15 cellular contexts compared by ENCODE assay signal in genomic region chr20:4894981-4895381, GRCh38.
DNase-seq lines count a peak whose midpoint lies in the region; ATAC-seq and TF ChIP-seq lines count a peak whose summit lies in the region.
"Had no signal": no experiment of that assay in that cellular context is flagged by ENCODE, and none has a peak within 500 bp of the region (broad histone marks: within the 10 kb centered on the region; RNA-seq: fewer than 3 reads in every experiment).

No MANE protein-coding gene starts in this region.

- H3K4me3 ChIP-seq in OCI-LY1 (ENCODE audit: low read depth, low read length, poor library complexity, severe bottlenecking), result no peak overlapping the region
- no peak overlapping the region for H3K4me3 ChIP-seq in A673 (ENCODE audit: low read depth, low read length, poor library complexity, severe bottlenecking)
- H3K4me3 ChIP-seq: gastrocnemius medialis had no signal

- H4K20me1 ChIP-seq in OCI-LY1 (ENCODE audit: insufficient read depth, low read length), result no peaks in the 10 kb centered on the region

- H3K9me3 ChIP-seq in OCI-LY1 (ENCODE audit: low read length), result no peaks in the 10 kb centered on the region
- H3K9me3 ChIP-seq in A673 (ENCODE audit: low read depth, low read length, poor library complexity, severe bottlenecking), result no peaks in the 10 kb centered on the region
- H3K9me3 ChIP-seq: gastrocnemius medialis had no signal

- no peak for TF ChIP-seq CTCF in OCI-LY1 (IDR thresholded peaks at IDR 0.05; ENCODE audit: low read length)
- no peak for TF ChIP-seq CTCF in A673 (conservative IDR thresholded peaks at IDR 0.05; ENCODE audit: low read depth, low read length)

- H3K9me3 Mint-ChIP-seq in stimulated activated naive B cell treated with anti-CD40 and anti-IgM and Interleukin-4, amounts not matched to agents 10 μg/mL and 1 μg/mL and 100 μg/mL, for 72 hours, result no peaks in the 10 kb centered on the region
- no peaks in the 10 kb centered on the region for H3K9me3 Mint-ChIP-seq in activated T-helper 2 cell treated with anti-CD3 and anti-CD28 coated beads, Interferon-gamma antibody, Interleukin-2, Interleukin-4, amounts not matched to agents 10 μg/mL and 5 μg/mL and 100 μg/mL, durations not matched to agents 14 hours and 24 hours and 36 hours
- H3K9me3 Mint-ChIP-seq: stimulated activated naive CD8-positive, alpha-beta T cell treated with anti-CD3 and anti-CD28 coated beads, Interleukin-15, amount 100 ng/mL, for 72 hours had no signal

- H3K27me3 ChIP-seq in OCI-LY1 (ENCODE audit: insufficient read depth, low read length), result no peaks in the 10 kb centered on the region
- no peaks in the 10 kb centered on the region for H3K27me3 ChIP-seq in A673 (replicated peaks; ENCODE audit: insufficient read depth, low read depth, low read length, poor library complexity)
- H3K27me3 ChIP-seq: brain microvascular endothelial cell, gastrocnemius medialis had no signal

- H3K4me1 ChIP-seq in OCI-LY1 (ENCODE audit: insufficient read depth, low read length, severe bottlenecking) (peaks cover 34% of the 10 kb centered on the region), A673 (ENCODE audit: insufficient read depth, low read length, poor library complexity, severe bottlenecking) (no peaks in the 10 kb centered on the region)

- BruUV-seq in A673 (replicated peaks; lab: Mats Ljungman, UMichigan), result no TSS peak

- no peaks in the 10 kb centered on the region for H3F3A ChIP-seq in OCI-LY1 (ENCODE audit: insufficient read depth, low read length)

- H3K27ac ChIP-seq in OCI-LY1 (ENCODE audit: low read depth, low read length, poor library complexity, severe bottlenecking) (peak overlapping the region; percentile 60), A673 (ENCODE audit: low read depth, low read length, poor library complexity, severe bottlenecking) (no peak overlapping the region)
- H3K27ac ChIP-seq: 22Rv1, brain microvascular endothelial cell, gastrocnemius medialis had no signal

- H3K27ac Mint-ChIP-seq in stimulated activated naive B cell treated with anti-CD40 and anti-IgM and Interleukin-4, amounts not matched to agents 10 μg/mL and 1 μg/mL and 100 μg/mL, for 72 hours, result peak overlapping the region; percentile 68
- H3K27ac Mint-ChIP-seq in activated T-helper 2 cell treated with anti-CD3 and anti-CD28 coated beads, Interferon-gamma antibody, Interleukin-2, Interleukin-4, amounts not matched to agents 10 μg/mL and 5 μg/mL and 100 μg/mL, durations not matched to agents 14 hours and 24 hours and 36 hours, result no peak overlapping the region

- no peak overlapping the region; the same call in 1 of the 2 replicates for H3K9ac ChIP-seq in OCI-LY1 (ENCODE audit: low read length)

- H3K36me3 Mint-ChIP-seq in stimulated activated naive B cell treated with anti-CD40 and anti-IgM and Interleukin-4, amounts not matched to agents 10 μg/mL and 1 μg/mL and 100 μg/mL, for 72 hours, result peaks cover 55 to 74% of the 10 kb centered on the region in 2 donors
- H3K36me3 Mint-ChIP-seq in activated T-helper 2 cell treated with anti-CD3 and anti-CD28 coated beads, Interferon-gamma antibody, Interleukin-2, Interleukin-4, amounts not matched to agents 10 μg/mL and 5 μg/mL and 100 μg/mL, durations not matched to agents 14 hours and 24 hours and 36 hours (ENCODE audit: low read depth), result peaks cover 15% of the 10 kb centered on the region

- H3K36me3 ChIP-seq in OCI-LY1 (ENCODE audit: insufficient read depth, low read length) (peaks cover 68% of the 10 kb centered on the region), A673 (ENCODE audit: insufficient read depth, low read length, poor library complexity, severe bottlenecking) (no peaks in the 10 kb centered on the region)
- H3K36me3 ChIP-seq: brain microvascular endothelial cell, gastrocnemius medialis had no signal

- H3K4me1 Mint-ChIP-seq in stimulated activated naive B cell treated with anti-CD40 and anti-IgM and Interleukin-4, amounts not matched to agents 10 μg/mL and 1 μg/mL and 100 μg/mL, for 72 hours, result peaks cover 39 to 58% of the 10 kb centered on the region in 2 donors
- peaks cover 2% of the 10 kb centered on the region for H3K4me1 Mint-ChIP-seq in activated T-helper 2 cell treated with anti-CD3 and anti-CD28 coated beads, Interferon-gamma antibody, Interleukin-2, Interleukin-4, amounts not matched to agents 10 μg/mL and 5 μg/mL and 100 μg/mL, durations not matched to agents 14 hours and 24 hours and 36 hours (ENCODE audit: low read depth)

- no peak overlapping the region for H2AFZ ChIP-seq in OCI-LY1 (ENCODE audit: low read length)

- intact Hi-C loops in A673 (cut with micrococcal nuclease; ENCODE audit: unreplicated experiment), result no loop called here
- intact Hi-C loops in activated T-helper 2 cell treated with anti-CD3 and anti-CD28 coated beads, Interferon-gamma antibody, Interleukin-2, Interleukin-4, amounts not matched to agents 10 μg/mL and 5 μg/mL and 100 μg/mL, durations not matched to agents 14 hours and 24 hours and 36 hours (cut with micrococcal nuclease), result no loop called here

- CTCF ChIA-PET in A673 (lab: Charles Lee), result no interaction called here

- H3K4me3 Mint-ChIP-seq in stimulated activated naive B cell treated with anti-CD40 and anti-IgM and Interleukin-4, amounts not matched to agents 10 μg/mL and 1 μg/mL and 100 μg/mL, for 72 hours, result no peak overlapping the region
- no peak overlapping the region for H3K4me3 Mint-ChIP-seq in activated T-helper 2 cell treated with anti-CD3 and anti-CD28 coated beads, Interferon-gamma antibody, Interleukin-2, Interleukin-4, amounts not matched to agents 10 μg/mL and 5 μg/mL and 100 μg/mL, durations not matched to agents 14 hours and 24 hours and 36 hours (ENCODE audit: low read depth)
- H3K4me3 Mint-ChIP-seq: stimulated activated naive CD8-positive, alpha-beta T cell treated with anti-CD3 and anti-CD28 coated beads, Interleukin-15, amount 100 ng/mL, for 72 hours had no signal

- DNase-seq in DMS 273 (lab: John Stamatoyannopoulos, UW; ENCODE audit: unreplicated experiment) (peak; percentile 46), DMS 273 treated with DMSO at 0.1 percent for 48 hours (lab: John Stamatoyannopoulos, UW) (no peak), inferior parietal cortex (ENCODE audit: extremely low spot score) (peak; percentile 47), NCI-H82 (lab: John Stamatoyannopoulos, UW) (no peak), A673 (ENCODE audit: low spot score) (no peak)
- no peak for DNase-seq in stimulated activated naive B cell treated with anti-CD40 and anti-IgM and Interleukin-4, amounts not matched to agents 10 μg/mL and 1 μg/mL and 100 μg/mL, for 72 hours
- DNase-seq in activated T-helper 2 cell treated with anti-CD3 and anti-CD28 coated beads, Interferon-gamma antibody, Interleukin-2, Interleukin-4, amounts not matched to agents 10 μg/mL and 5 μg/mL and 100 μg/mL, durations not matched to agents 14 hours and 24 hours and 36 hours (ENCODE audit: low spot score), result no peak
- DNase-seq: activated CD4-positive, alpha-beta T cell treated with anti-CD3 and anti-CD28 coated beads for 48 hours; activated effector memory CD4-positive, alpha-beta T cell treated with anti-CD3 and anti-CD28 coated beads, Interleukin-2, amount 50 U/mL, for 16 hours; brain microvascular endothelial cell; gastrocnemius medialis; islet precursor cell; stimulated activated naive CD8-positive, alpha-beta T cell treated with anti-CD3 and anti-CD28 coated beads, Interleukin-15, amount 100 ng/mL, for 72 hours had no signal

- POLR2A ChIA-PET in A673 (lab: Charles Lee; ENCODE audit: low non-redundant PET), result no interaction called here

- no peaks in the 10 kb centered on the region for H3K9me2 ChIP-seq in OCI-LY1 (ENCODE audit: low read depth, low read length)

- H3K27me3 Mint-ChIP-seq in stimulated activated naive B cell treated with anti-CD40 and anti-IgM and Interleukin-4, amounts not matched to agents 10 μg/mL and 1 μg/mL and 100 μg/mL, for 72 hours, result no peaks in the 10 kb centered on the region
- no peaks in the 10 kb centered on the region for H3K27me3 Mint-ChIP-seq in activated T-helper 2 cell treated with anti-CD3 and anti-CD28 coated beads, Interferon-gamma antibody, Interleukin-2, Interleukin-4, amounts not matched to agents 10 μg/mL and 5 μg/mL and 100 μg/mL, durations not matched to agents 14 hours and 24 hours and 36 hours (ENCODE audit: low read depth)
- H3K27me3 Mint-ChIP-seq: stimulated activated naive CD8-positive, alpha-beta T cell treated with anti-CD3 and anti-CD28 coated beads, Interleukin-15, amount 100 ng/mL, for 72 hours had no signal

- no peaks in the 10 kb centered on the region for H3K79me2 ChIP-seq in OCI-LY1 (ENCODE audit: insufficient read depth, low read length)

- H3K4me2 ChIP-seq in OCI-LY1 (ENCODE audit: low read length), result no peak overlapping the region; the same call in 1 of the 2 replicates

- peak; percentile 76 to 90 for ATAC-seq in stimulated activated naive B cell treated with anti-CD40 and anti-IgM and Interleukin-4, amounts not matched to agents 10 μg/mL and 1 μg/mL and 100 μg/mL, for 72 hours (replicated peaks)
- ATAC-seq: gastrocnemius medialis; stimulated activated naive CD8-positive, alpha-beta T cell treated with anti-CD3 and anti-CD28 coated beads, Interleukin-15, amount 100 ng/mL, for 72 hours had no signal

Comparison
In these comparisons a context has a peak if more than half of its experiments do, and no peak if none do; other contexts are left out.
1. DNase-seq: peak in DMS 273 (single experiment) and inferior parietal cortex (single experiment); none in DMS 273 treated with DMSO at 0.1 percent for 48 hours (single experiment), stimulated activated naive B cell treated with anti-CD40 and anti-IgM and Interleukin-4, amounts not matched to agents 10 μg/mL and 1 μg/mL and 100 μg/mL, for 72 hours (single experiment), NCI-H82 (single experiment), A673 (single experiment) and activated T-helper 2 cell treated with anti-CD3 and anti-CD28 coated beads, Interferon-gamma antibody, Interleukin-2, Interleukin-4, amounts not matched to agents 10 μg/mL and 5 μg/mL and 100 μg/mL, durations not matched to agents 14 hours and 24 hours and 36 hours (single experiment).